ENCODE assay signal across 8 cellular contexts in genomic region chr6:70668499-70668812, GRCh38. TPM values are rescaled to one million over a fixed set of nuclear protein-coding genes. Genes with fewer than 3 reads are reported as not detected.
DNase-seq lines count a peak whose midpoint lies in the region; ATAC-seq lines count a peak whose summit lies in the region.

No MANE protein-coding gene starts in this region.

- H3K36me3 Mint-ChIP-seq in activated CD8-positive, alpha-beta T cell treated with anti-CD3 and anti-CD28 coated beads, Interleukin-2, amount 10 ng/mL, durations not matched to agents 7 days and 5 days (ENCODE audit: low read depth): peaks cover 27% of the 10 kb centered on the region
- no peaks in the 10 kb centered on the region for H3K36me3 Mint-ChIP-seq in stimulated activated memory B cell treated with anti-CD40 and anti-IgM and Interleukin-4, amounts not matched to agents 10 μg/mL and 1 μg/mL and 100 μg/mL, for 72 hours

- POLR2A ChIA-PET in activated CD8-positive, alpha-beta T cell treated with anti-CD3 and anti-CD28 coated beads, Interleukin-2, amount 10 ng/mL, durations not matched to agents 7 days and 5 days (lab: Charles Lee): interaction anchor here (0.6 to 3.2 kb wide), 6 partner anchors 16 to 255 kb away, joined by 3 to 40 read pairs (median 4); partner anchors contain the start of genes FAM135A and SDHAF4

- peak overlapping the region; percentile 75 for H3K27ac Mint-ChIP-seq in activated CD8-positive, alpha-beta T cell treated with anti-CD3 and anti-CD28 coated beads, Interleukin-2, amount 10 ng/mL, durations not matched to agents 7 days and 5 days
- peak overlapping the region; percentile 91 for H3K27ac Mint-ChIP-seq in stimulated activated memory B cell treated with anti-CD40 and anti-IgM and Interleukin-4, amounts not matched to agents 10 μg/mL and 1 μg/mL and 100 μg/mL, for 72 hours

- no peaks in the 10 kb centered on the region for H3K27me3 Mint-ChIP-seq in activated CD8-positive, alpha-beta T cell treated with anti-CD3 and anti-CD28 coated beads, Interleukin-2, amount 10 ng/mL, durations not matched to agents 7 days and 5 days (ENCODE audit: low read depth)
- no peaks in the 10 kb centered on the region for H3K27me3 Mint-ChIP-seq in stimulated activated memory B cell treated with anti-CD40 and anti-IgM and Interleukin-4, amounts not matched to agents 10 μg/mL and 1 μg/mL and 100 μg/mL, for 72 hours

- DNase-seq in NCI-H345 (lab: John Stamatoyannopoulos, UW) (peak; percentile 59), NCI-H345 treated with DMSO at 0.1 percent for 48 hours (lab: John Stamatoyannopoulos, UW; ENCODE audit: unreplicated experiment) (no peak), HPDE6-E6E7 (ENCODE audit: extremely low spot score) (peak; percentile 31), iPS DF 4.7 (ENCODE audit: extremely low read depth, low spot score) (peak; percentile 49), iPS-NIHi7 (ENCODE audit: extremely low spot score) (no peak)
- DNase-seq in activated CD8-positive, alpha-beta T cell treated with anti-CD3 and anti-CD28 coated beads, Interleukin-2, amount 10 ng/mL, durations not matched to agents 7 days and 5 days: no peak

- no peaks in the 10 kb centered on the region for H3K9me3 Mint-ChIP-seq in activated CD8-positive, alpha-beta T cell treated with anti-CD3 and anti-CD28 coated beads, Interleukin-2, amount 10 ng/mL, durations not matched to agents 7 days and 5 days (ENCODE audit: insufficient read depth)
- H3K9me3 Mint-ChIP-seq in stimulated activated memory B cell treated with anti-CD40 and anti-IgM and Interleukin-4, amounts not matched to agents 10 μg/mL and 1 μg/mL and 100 μg/mL, for 72 hours: peaks cover 2% of the 10 kb centered on the region

- CTCF ChIA-PET in activated CD8-positive, alpha-beta T cell treated with anti-CD3 and anti-CD28 coated beads, Interleukin-2, amount 10 ng/mL, durations not matched to agents 7 days and 5 days (lab: Charles Lee): interaction anchor here (0.6 to 2.8 kb wide), 7 partner anchors 10 to 148 kb away, joined by 3 to 23 read pairs (median 4); partner anchors contain the start of gene SDHAF4

- H3K4me1 Mint-ChIP-seq in activated CD8-positive, alpha-beta T cell treated with anti-CD3 and anti-CD28 coated beads, Interleukin-2, amount 10 ng/mL, durations not matched to agents 7 days and 5 days (ENCODE audit: low read depth): peaks cover 51% of the 10 kb centered on the region
- peaks cover 54% of the 10 kb centered on the region for H3K4me1 Mint-ChIP-seq in stimulated activated memory B cell treated with anti-CD40 and anti-IgM and Interleukin-4, amounts not matched to agents 10 μg/mL and 1 μg/mL and 100 μg/mL, for 72 hours

- no peak for ATAC-seq in activated CD8-positive, alpha-beta T cell treated with anti-CD3 and anti-CD28 coated beads, Interleukin-2, amount 10 ng/mL, durations not matched to agents 7 days and 5 days
- ATAC-seq in stimulated activated memory B cell treated with anti-CD40 and anti-IgM and Interleukin-4, amounts not matched to agents 10 μg/mL and 1 μg/mL and 100 μg/mL, for 72 hours: no peak
- no peak for ATAC-seq in GM21619 (IDR thresholded peaks at IDR 0.05; ENCODE audit: unreplicated experiment)

- peak overlapping the region; percentile 86 for H3K4me3 Mint-ChIP-seq in activated CD8-positive, alpha-beta T cell treated with anti-CD3 and anti-CD28 coated beads, Interleukin-2, amount 10 ng/mL, durations not matched to agents 7 days and 5 days
- H3K4me3 Mint-ChIP-seq in stimulated activated memory B cell treated with anti-CD40 and anti-IgM and Interleukin-4, amounts not matched to agents 10 μg/mL and 1 μg/mL and 100 μg/mL, for 72 hours: peak overlapping the region; percentile 92

RNA-seq across cellular contexts. Expression of gene SMAP1, which starts 0.8 kb away (rescaled TPM):
- total RNA-seq in activated CD8-positive, alpha-beta T cell treated with anti-CD3 and anti-CD28 coated beads, Interleukin-2, amount 10 ng/mL, durations not matched to agents 7 days and 5 days: 10 to 100 TPM; 36.3 to 38.7 TPM

Comparison
In these comparisons a context has a peak if more than half of its experiments do, and no peak if none do; other contexts are left out.
1. DNase-seq: peak in NCI-H345 (single experiment), HPDE6-E6E7 (single experiment) and iPS DF 4.7 (single experiment); none in NCI-H345 treated with DMSO at 0.1 percent for 48 hours (single experiment), activated CD8-positive, alpha-beta T cell treated with anti-CD3 and anti-CD28 coated beads, Interleukin-2, amount 10 ng/mL, durations not matched to agents 7 days and 5 days (single experiment) and iPS-NIHi7 (single experiment).